ENCODE assay signal across 15 cellular contexts in the genomic region with DNA sequence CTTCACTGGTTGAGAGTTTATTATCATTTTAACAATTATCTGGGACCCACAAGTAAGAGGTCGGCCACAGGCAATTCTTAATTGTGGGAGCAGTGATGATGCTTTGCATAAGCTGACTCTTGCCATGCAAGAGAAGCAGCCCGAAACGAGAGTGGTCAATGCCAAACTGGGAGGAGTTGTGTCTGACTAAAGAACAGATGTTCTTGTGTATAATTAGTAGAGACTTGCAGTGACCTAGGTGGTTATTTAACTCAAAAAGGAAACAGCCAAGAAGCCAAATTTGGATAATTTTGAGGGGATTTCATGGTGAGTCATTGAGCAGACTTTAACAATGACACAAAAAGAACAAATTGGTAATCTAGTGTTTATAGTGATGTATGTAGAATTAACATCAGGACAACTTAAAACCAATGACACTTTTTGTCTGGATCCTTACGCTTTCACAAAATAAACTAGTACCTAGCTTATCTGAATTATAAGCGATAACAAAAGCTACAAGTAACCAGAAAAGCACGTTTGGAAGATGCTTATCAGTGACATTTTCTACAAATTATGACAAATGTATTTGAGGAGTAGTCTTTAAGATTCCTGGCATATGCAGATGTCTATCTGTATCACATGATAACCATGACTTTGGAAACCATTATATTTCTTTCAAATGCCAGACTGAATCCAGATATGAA.
DNase-seq lines count a peak whose midpoint lies in the region; ATAC-seq and TF ChIP-seq lines count a peak whose summit lies in the region.
"Had no signal": no experiment of that assay in that cellular context is flagged by ENCODE, and none has a peak within 500 bp of the region (broad histone marks: within the 10 kb centered on the region; RNA-seq: fewer than 3 reads in every experiment).

No MANE protein-coding gene starts in this region.

- peaks cover 16 to 26% of the 10 kb centered on the region in 2 donors for H3K9me3 Mint-ChIP-seq in natural killer cell

- no peaks in the 10 kb centered on the region for H3K27me3 Mint-ChIP-seq in natural killer cell (ENCODE audit: low read depth in 2 of 2)

- TF ChIP-seq CTCF in natural killer cell (IDR thresholded peaks at IDR 0.05) (no peak), dorsolateral prefrontal cortex (IDR thresholded peaks at IDR 0.05 in 54 of 56, conservative IDR thresholded peaks at IDR 0.05 in 2 of 56; ENCODE audit: low read depth in 1 of 56, partially characterized antibody in 56 of 56) (no peak)

- ATAC-seq in GM18498 (IDR thresholded peaks at IDR 0.05; ENCODE audit: unreplicated experiment) (peak; percentile 92), GM21360 (IDR thresholded peaks at IDR 0.05; ENCODE audit: unreplicated experiment) (peak; percentile 82), HG03039 (IDR thresholded peaks at IDR 0.05; ENCODE audit: unreplicated experiment) (peak; percentile 80), natural killer cell (no peak)
- ATAC-seq: pancreas had no signal

- H3K4me3 ChIP-seq in dorsolateral prefrontal cortex = no peak overlapping the region
- H3K4me3 ChIP-seq: breast epithelium, pancreas had no signal

- H3K27ac Mint-ChIP-seq in natural killer cell = no peak overlapping the region
- H3K27ac Mint-ChIP-seq: T-helper 1 cell treated with Interleukin-12 subunit alpha and Interleukin-12 subunit beta and Interleukin-4 antibody, amounts not matched to agents 30 μg/mL and 1 μg/mL, for 36 hours had no signal

- intact Hi-C loops in natural killer cell (cut with micrococcal nuclease) (no loop called here), dorsolateral prefrontal cortex (cut with DNase I) (no loop called here)

- no peak overlapping the region for H3K27ac ChIP-seq in dorsolateral prefrontal cortex
- H3K27ac ChIP-seq: breast epithelium, pancreas had no signal

- H3K4me1 Mint-ChIP-seq in natural killer cell = no peaks in the 10 kb centered on the region

- H3K4me3 Mint-ChIP-seq in natural killer cell = no peak overlapping the region
- H3K4me3 Mint-ChIP-seq: T-helper 1 cell treated with Interleukin-12 subunit alpha and Interleukin-12 subunit beta and Interleukin-4 antibody, amounts not matched to agents 30 μg/mL and 1 μg/mL, for 36 hours had no signal

- H3K27me3 ChIP-seq in dorsolateral prefrontal cortex = no peaks in the 10 kb centered on the region
- H3K27me3 ChIP-seq: breast epithelium, pancreas had no signal

- DNase-seq in NCI-H446 treated with DMSO at 0.1 percent for 48 hours (lab: John Stamatoyannopoulos, UW) (peak; percentile 93), hepatic stellate cell (ENCODE audit: low spot score) (no peak), iPS-NIHi11 (ENCODE audit: low spot score) (no peak), natural killer cell (no peak), dorsolateral prefrontal cortex (no peak)
- DNase-seq: activated CD8-positive, alpha-beta memory T cell treated with anti-CD3 and anti-CD28 coated beads, Interleukin-2, amount 50 U/mL, for 48 hours; KBM-7; kidney; NCI-H524 treated with DMSO at 0.1 percent for 48 hours; pancreas had no signal

- H3K36me3 Mint-ChIP-seq in natural killer cell = no peaks in the 10 kb centered on the region

Comparison
In these comparisons a context has a peak if more than half of its experiments do, and no peak if none do; other contexts are left out.
1. ATAC-seq: peak in GM18498 (single experiment), GM21360 (single experiment) and HG03039 (single experiment); none in natural killer cell (0 of 3).